10 cellular contexts compared by ENCODE assay signal in genomic region chr19:46411088-46412033, GRCh38. TPM values are rescaled to one million over a fixed set of nuclear protein-coding genes. Genes with fewer than 3 reads are reported as not detected.
DNase-seq lines count a peak whose midpoint lies in the region; ATAC-seq and TF ChIP-seq lines count a peak whose summit lies in the region.
"Had no signal": no experiment of that assay in that cellular context is flagged by ENCODE, and none has a peak within 500 bp of the region (broad histone marks: within the 10 kb centered on the region; RNA-seq: fewer than 3 reads in every experiment).

No MANE protein-coding gene starts in this region.

- H4K8ac ChIP-seq in trophoblast cell (ENCODE audit: low read depth, low read length), result no peak overlapping the region

- no peak overlapping the region for H3K9ac ChIP-seq in trophoblast cell (ENCODE audit: low read length)

- H3K9me3 ChIP-seq in AG04450 (ENCODE audit: control insufficient read depth, insufficient read depth, low read length) (peaks cover 10% of the 10 kb centered on the region; the same call in 1 of the 2 replicates), adrenal gland (replicated peaks in 1 of 3) (no peaks in the 10 kb centered on the region), right atrium auricular region (no peaks in the 10 kb centered on the region), trophoblast cell (ENCODE audit: insufficient read depth, low read depth, low read length) (no peaks in the 10 kb centered on the region)

- H3K27me3 ChIP-seq in AG04450 (ENCODE audit: control insufficient read depth, insufficient read depth, low read length) (peaks cover 3% of the 10 kb centered on the region), adrenal gland (no peaks in the 10 kb centered on the region), right atrium auricular region (no peaks in the 10 kb centered on the region), trophoblast cell (ENCODE audit: insufficient read depth, low read length) (no peaks in the 10 kb centered on the region)

- H3K4ac ChIP-seq in trophoblast cell (ENCODE audit: low read depth, low read length), result peak overlapping the region; percentile 81

- no peak overlapping the region for H2AFZ ChIP-seq in trophoblast cell (ENCODE audit: insufficient read depth, low read length, poor library complexity)

- peaks cover 14% of the 10 kb centered on the region for H3K79me1 ChIP-seq in trophoblast cell (ENCODE audit: low read length)

- H3K27ac ChIP-seq in AG04450 (ENCODE audit: low read depth, low read length) (no peak overlapping the region), adrenal gland (peak overlapping the region in 3 of 5 donors; percentile 56 to 83 (median 73)), right atrium auricular region (peak overlapping the region; percentile 86 to 88), trophoblast cell (ENCODE audit: low read depth, low read length) (no peak overlapping the region)

- TF ChIP-seq CTCF in AG04450 (IDR thresholded peaks at IDR 0.05; ENCODE audit: low read depth, low read length) (no peak), adrenal gland (IDR thresholded peaks at IDR 0.05) (no peak), right atrium auricular region (IDR thresholded peaks at IDR 0.05) (no peak)

- peak overlapping the region; percentile 34 for H4K12ac ChIP-seq in trophoblast cell (ENCODE audit: low read depth, low read length)

- H3K18ac ChIP-seq in trophoblast cell (ENCODE audit: low read length), result peak overlapping the region; percentile 92

- H2BK12ac ChIP-seq in trophoblast cell (ENCODE audit: low read length), result no peak overlapping the region

- intact Hi-C loops in adrenal gland (cut with DNase I), result no loop called here

- H3K4me1 ChIP-seq in adrenal gland (replicated peaks in 1 of 2) (peaks cover 34 to 44% of the 10 kb centered on the region in 2 donors), right atrium auricular region (peaks cover 0 to 56% of the 10 kb centered on the region in 2 donors), trophoblast cell (ENCODE audit: control insufficient read depth in 1 of 2, insufficient read depth in 2 of 2, low read length in 2 of 2) (peaks cover 25 to 33% of the 10 kb centered on the region in 2 experiments)

- POLR2A ChIA-PET in AG04450 (lab: Yijun Ruan, JAX), result no interaction called here

- peak overlapping the region; percentile 94 for H3K4me2 ChIP-seq in trophoblast cell (ENCODE audit: low read length)

- H4K91ac ChIP-seq in trophoblast cell (ENCODE audit: low read depth, low read length), result no peak overlapping the region

- peaks cover 17% of the 10 kb centered on the region for H3K79me2 ChIP-seq in trophoblast cell (ENCODE audit: control insufficient read depth, insufficient read depth, low read length, poor library complexity)

- no peak overlapping the region for H2BK5ac ChIP-seq in trophoblast cell (ENCODE audit: low read depth, low read length, poor library complexity)

- TF ChIP-seq POLR2A in adrenal gland (IDR thresholded peaks at IDR 0.05), result no peak

- ATAC-seq in HG03045 (IDR thresholded peaks at IDR 0.05; ENCODE audit: unreplicated experiment) (no peak), HG02763 (IDR thresholded peaks at IDR 0.05; ENCODE audit: unreplicated experiment) (no peak)

- H3K4me3 ChIP-seq in AG04450 (ENCODE audit: low read depth, low read length), result peak overlapping the region; percentile 74
- peak overlapping the region in 2 of 4 donors; percentile 26 to 69 for H3K4me3 ChIP-seq in adrenal gland
- peak overlapping the region; percentile 60 for H3K4me3 ChIP-seq in right atrium auricular region
- H3K4me3 ChIP-seq in trophoblast cell (ENCODE audit: low read depth, low read length), result no peak overlapping the region

- CTCF ChIA-PET in AG04450 (lab: Charles Lee), result no interaction called here

- no peaks in the 10 kb centered on the region for H3K36me3 ChIP-seq in adrenal gland (replicated peaks in 1 of 2)
- H3K36me3 ChIP-seq in right atrium auricular region, result peaks cover 6% of the 10 kb centered on the region
- H3K36me3 ChIP-seq in trophoblast cell (ENCODE audit: control insufficient read depth in 1 of 2, insufficient read depth in 2 of 2, low read length in 2 of 2), result peaks cover 0 to 4% of the 10 kb centered on the region in 2 experiments

- H3K23ac ChIP-seq in trophoblast cell (ENCODE audit: low read length), result no peak overlapping the region

- H2AK5ac ChIP-seq in trophoblast cell (ENCODE audit: low read length), result peak overlapping the region; percentile 8

- H3K14ac ChIP-seq in trophoblast cell (ENCODE audit: low read length), result no peak overlapping the region

- DNase-seq in AG04450 (ENCODE audit: low read depth, low spot score) (no peak), adrenal gland (no peak), right atrium auricular region (ENCODE audit: low spot score) (no peak), trophoblast cell (no peak)
- no peak for DNase-seq in stimulated activated CD4-positive, alpha-beta T cell treated with anti-CD3 and anti-CD28 coated beads, Interleukin-2, amount 100 ng/mL, for 24 hours
- DNase-seq in stimulated activated CD8-positive, alpha-beta memory T cell treated with anti-CD3 and anti-CD28 coated beads, Interleukin-4, amount 100 ng/mL, for 48 hours, result no peak
- DNase-seq: C1 segment of cervical spinal cord, MM.1S had no signal

- 41 to 59% (median 48%) methylated on average over 13 to 18 of the region's 18 CpGs for WGBS in adrenal gland, 4 donors
- no CpG with 5 or more reads among the region's 18 CpGs for WGBS in trophoblast cell (ENCODE audit: extremely low coverage, insufficient coverage, insufficient read length)

- H2BK120ac ChIP-seq in trophoblast cell (ENCODE audit: insufficient read depth, low read length, poor library complexity), result peak overlapping the region; percentile 3

RNA-seq across cellular contexts. Expression of gene CCDC8, which starts 2.0 kb away (rescaled TPM):
- 9.2 and 10.5 TPM in 2 replicates for polyA plus RNA-seq in AG04450 (2011; rRNA removed)
- 11.3 and 12.4 TPM in 2 replicates for polyA minus RNA-seq in AG04450 (2011; rRNA and poly(A)+ RNA removed)
- total RNA-seq in adrenal gland, result 10 to 100 TPM; 24.1 to 74.0 (median 35.0) TPM
- polyA plus RNA-seq in adrenal gland, result 10 to 100 TPM in 2 of 3 donors, 1 to 10 TPM in 1; 6.3 to 20.5 (median 18.8) TPM
- total RNA-seq in right atrium auricular region, result 10 to 100 TPM; 30.4 to 34.6 TPM
- polyA plus RNA-seq in trophoblast cell (2013), result 13.4 and 13.9 TPM in 2 replicates

RNA-seq across cellular contexts. Expression of gene PNMA8C, which starts 17.4 kb away (rescaled TPM):
- polyA plus RNA-seq in AG04450 (2011; rRNA removed) (0.19 and 0.21 TPM in 2 replicates), adrenal gland (1 to 10 TPM in 2 of 3 donors, under 1 TPM in 1; 0.47 to 2.4 (median 1.4) TPM)
- 0.51 and 0.87 TPM in 2 replicates for polyA minus RNA-seq in AG04450 (2011; rRNA and poly(A)+ RNA removed)
- total RNA-seq in adrenal gland (1 to 10 TPM; 1.5 to 4.4 (median 2.1) TPM), right atrium auricular region (not detected)
- polyA plus RNA-seq in trophoblast cell (2013), result 0.01 TPM in 1 of 2 replicates, not detected in the other

Comparison
In these comparisons a context has a peak if more than half of its experiments do, and no peak if none do; other contexts are left out.
1. H3K27ac ChIP-seq: peak in adrenal gland (3 of 5) and right atrium auricular region (2 of 2); none in AG04450 (single experiment) and trophoblast cell (single experiment).